9 cellular contexts compared by ENCODE assay signal in genomic region chr16:57446530-57447141, GRCh38. TPM values are rescaled to one million over a fixed set of nuclear protein-coding genes. Genes with fewer than 3 reads are reported as not detected.
A peak's percentile ranks its signal among the peaks of the same experiment; 100 is the strongest.
DNase-seq lines count a peak whose midpoint lies in the region; ATAC-seq and TF ChIP-seq lines count a peak whose summit lies in the region.
"Had no signal": no experiment of that assay in that cellular context is flagged by ENCODE, and none has a peak within 500 bp of the region (broad histone marks: within the 10 kb centered on the region; RNA-seq: fewer than 3 reads in every experiment).

No MANE protein-coding gene starts in this region.

- POLR2A ChIA-PET in OCI-LY7 (lab: Charles Lee) = interaction anchor here (0.7 to 1.6 kb wide), 5 partner anchors 11 to 341 kb away, joined by 3 to 9 read pairs (median 3); partner anchors contain the start of gene POLR2C

- peak; percentile 5 for DNase-seq in CD1c-positive myeloid dendritic cell (ENCODE audit: extremely low spot score)
- DNase-seq in OCI-LY7 (ENCODE audit: low spot score) = peak; percentile 62
- DNase-seq in body of pancreas = peak; percentile 40 to 48 (median 45)
- DNase-seq in iPS-NIHi7 (ENCODE audit: extremely low spot score) = peak; percentile 45
- DNase-seq in stimulated activated CD4-positive, alpha-beta T cell treated with anti-CD3 and anti-CD28 coated beads, Interleukin-1b, Interleukin-23, amount 100 ng/mL, for 48 hours = peak; percentile 18

- H3K9me3 ChIP-seq in OCI-LY7 (ENCODE audit: low read length) = peaks cover 3% of the 10 kb centered on the region; the same call in 1 of the 2 replicates
- no peaks in the 10 kb centered on the region for H3K9me3 ChIP-seq in body of pancreas

- no peaks in the 10 kb centered on the region for H4K20me1 ChIP-seq in OCI-LY7 (ENCODE audit: insufficient read depth, low read length)

- no peaks in the 10 kb centered on the region for H3K9me2 ChIP-seq in OCI-LY7 (ENCODE audit: insufficient read depth, low read length)

- peaks cover 30% of the 10 kb centered on the region for H3K79me2 ChIP-seq in OCI-LY7 (ENCODE audit: insufficient read depth, low read depth, low read length)

- peaks cover 17% of the 10 kb centered on the region for H3K4me1 ChIP-seq in OCI-LY7 (ENCODE audit: insufficient read depth, low read length, poor library complexity, severe bottlenecking)
- H3K4me1 ChIP-seq in body of pancreas = peaks cover 24% of the 10 kb centered on the region

- H3K27ac ChIP-seq in OCI-LY7 (ENCODE audit: low read depth, low read length, poor library complexity, severe bottlenecking) = peak overlapping the region; percentile 33
- peak overlapping the region; percentile 77 to 95 (median 91) for H3K27ac ChIP-seq in body of pancreas

- ATAC-seq in GM19025 (IDR thresholded peaks at IDR 0.05; ENCODE audit: low read depth, unreplicated experiment) (peak; percentile 20), HG03175 (IDR thresholded peaks at IDR 0.05; ENCODE audit: unreplicated experiment) (peak; percentile 49), body of pancreas (peak; percentile 31), GM21367 (IDR thresholded peaks at IDR 0.05; ENCODE audit: unreplicated experiment) (no peak)

- BruUV-seq in OCI-LY7 (replicated peaks; lab: Mats Ljungman, UMichigan) = no TSS peak

- H3K36me3 ChIP-seq in OCI-LY7 (ENCODE audit: insufficient read depth, low read length) = peaks cover 17% of the 10 kb centered on the region
- peaks cover 0 to 1% of the 10 kb centered on the region in 2 donors for H3K36me3 ChIP-seq in body of pancreas (replicated peaks in 1 of 2; ENCODE audit: insufficient read depth in 1 of 2, low read depth in 2 of 2)

- no peaks in the 10 kb centered on the region for H3K27me3 ChIP-seq in body of pancreas

- 0 to 3% methylated on average over 9 to 26 of the region's 26 CpGs for WGBS in body of pancreas, 2 donors

- TF ChIP-seq CTCF in OCI-LY7 (conservative IDR thresholded peaks at IDR 0.05; ENCODE audit: low read length) = no peak
- TF ChIP-seq CTCF in body of pancreas (IDR thresholded peaks at IDR 0.05) = no peak

- H3K4me3 ChIP-seq in OCI-LY7 (ENCODE audit: low read depth, low read length, poor library complexity, severe bottlenecking) = peak overlapping the region; percentile 96
- H3K4me3 ChIP-seq in body of pancreas = peak overlapping the region; percentile 69 to 90

- peak overlapping the region; percentile 98 for H3K4me2 ChIP-seq in OCI-LY7 (ENCODE audit: low read length)

- CTCF ChIA-PET in OCI-LY7 (lab: Charles Lee; ENCODE audit: unreplicated experiment) = interaction anchor here (1.5 to 1.6 kb wide), 2 partner anchors 16 to 30 kb away, joined by 4 to 7 read pairs; partner anchors contain the start of gene POLR2C

- TF ChIP-seq POLR2A in body of pancreas (IDR thresholded peaks at IDR 0.05) = no peak

- peak overlapping the region; percentile 79 for H2AFZ ChIP-seq in OCI-LY7 (ENCODE audit: low read length)

- intact Hi-C loops in OCI-LY7 (cut with micrococcal nuclease; ENCODE audit: unreplicated experiment) = loop anchor here (1.0 to 2.0 kb wide), 2 partner anchors 146 to 288 kb away; partner anchors contain the start of gene KATNB1
- intact Hi-C loops in body of pancreas (cut with DNase I) = no loop called here

RNA-seq across cellular contexts. Expression of gene CIAPIN1, which starts 0.5 kb away (rescaled TPM):
- total RNA-seq in OCI-LY7 (2014; rRNA removed; shearing (Covaris generic)) = 47.7 and 72.1 TPM in 2 replicates
- total RNA-seq in OCI-LY7 (2022) = 56.2 and 58.9 TPM in 2 replicates
- 10 to 100 TPM; 13.5 to 19.4 TPM for total RNA-seq in body of pancreas

RNA-seq across cellular contexts. Expression of gene COQ9, which starts 0.6 kb away (rescaled TPM):
- 30.5 and 31.3 TPM in 2 replicates for total RNA-seq in OCI-LY7 (2014; rRNA removed; shearing (Covaris generic))
- total RNA-seq in OCI-LY7 (2022) (43.9 and 45.2 TPM in 2 replicates), body of pancreas (10 to 100 TPM; 38.7 to 56.0 TPM)

RNA-seq across cellular contexts. Expression of gene POLR2C, which starts 15.8 kb away (rescaled TPM):
- total RNA-seq in OCI-LY7 (2014; rRNA removed; shearing (Covaris generic)) = 98.1 and 101 TPM in 2 replicates
- 51.3 and 52.3 TPM in 2 replicates for total RNA-seq in OCI-LY7 (2022)
- total RNA-seq in body of pancreas = 10 to 100 TPM; 34.9 to 77.3 TPM

RNA-seq across cellular contexts. Expression of gene DOK4, which starts 39.7 kb away (rescaled TPM):
- 0.09 and 0.13 TPM in 2 replicates for total RNA-seq in OCI-LY7 (2014; rRNA removed; shearing (Covaris generic))
- total RNA-seq in OCI-LY7 (2022) = 1.0 and 1.1 TPM in 2 replicates
- total RNA-seq in body of pancreas = 10 to 100 TPM; 33.0 to 36.1 TPM

RNA-seq across cellular contexts. Expression of gene CCL17, which starts 42.1 kb away (rescaled TPM):
- not detected in 2 replicates for total RNA-seq in OCI-LY7 (2014; rRNA removed; shearing (Covaris generic))
- total RNA-seq in OCI-LY7 (2022) = not detected in 2 replicates
- total RNA-seq in body of pancreas = not detected
- total RNA-seq: subcutaneous adipose tissue had no signal

Comparison
In these comparisons a context has a peak if more than half of its experiments do, and no peak if none do; other contexts are left out.
1. DNase-seq: peak in every context shown above with its lines; median percentile 62 in OCI-LY7; 45 in body of pancreas; 45 in iPS-NIHi7; 18 in stimulated activated CD4-positive, alpha-beta T cell treated with anti-CD3 and anti-CD28 coated beads, Interleukin-1b, Interleukin-23, amount 100 ng/mL, for 48 hours; 5 in CD1c-positive myeloid dendritic cell.